30 cellular contexts compared by ENCODE assay signal in genomic region chr17:9368631-9369030, GRCh38.
"Had no signal": no experiment of that assay in that cellular context is flagged by ENCODE, and none has a peak within 500 bp of the region (broad histone marks: within the 10 kb centered on the region; RNA-seq: fewer than 3 reads in every experiment).

No MANE protein-coding gene starts in this region.

- H3K27ac Mint-ChIP-seq: activated CD4-positive, alpha-beta memory T cell treated with anti-CD3 and anti-CD28 coated beads, Interleukin-2, amount 10 ng/mL, durations not matched to agents 7 days and 5 days; activated CD4-positive, alpha-beta T cell treated with anti-CD3 and anti-CD28 coated beads, Interleukin-2, amount 10 ng/mL, durations not matched to agents 7 days and 5 days; activated naive CD4-positive, alpha-beta T cell treated with anti-CD3 and anti-CD28 coated beads, Interleukin-2, amount 50 U/mL, for 24 hours; activated naive CD8-positive, alpha-beta T cell treated with anti-CD3 and anti-CD28 coated beads, Interleukin-2, amount 50 U/mL, for 24 hours; activated T-helper 2 cell treated with anti-CD3 and anti-CD28 coated beads, Interferon-gamma antibody, Interleukin-2, Interleukin-4, amounts not matched to agents 10 μg/mL and 5 μg/mL and 100 μg/mL, durations not matched to agents 14 hours and 24 hours and 36 hours; memory B cell; naive thymus-derived CD4-positive, alpha-beta T cell; stimulated activated naive B cell treated with anti-CD40 and anti-IgM and Interleukin-4, amounts not matched to agents 10 μg/mL and 1 μg/mL and 100 μg/mL, for 72 hours; T-helper 1 cell treated with Interleukin-12 subunit alpha and Interleukin-12 subunit beta and Interleukin-4 antibody, amounts not matched to agents 30 μg/mL and 1 μg/mL, for 36 hours had no signal

- H3K9me3 Mint-ChIP-seq: activated CD4-positive, alpha-beta memory T cell treated with anti-CD3 and anti-CD28 coated beads, Interleukin-2, amount 10 ng/mL, durations not matched to agents 7 days and 5 days; activated CD4-positive, alpha-beta T cell treated with anti-CD3 and anti-CD28 coated beads, Interleukin-2, amount 10 ng/mL, durations not matched to agents 7 days and 5 days; activated naive CD4-positive, alpha-beta T cell treated with anti-CD3 and anti-CD28 coated beads, Interleukin-2, amount 50 U/mL, for 24 hours; activated naive CD8-positive, alpha-beta T cell treated with anti-CD3 and anti-CD28 coated beads, Interleukin-2, amount 50 U/mL, for 24 hours; activated T-helper 2 cell treated with anti-CD3 and anti-CD28 coated beads, Interferon-gamma antibody, Interleukin-2, Interleukin-4, amounts not matched to agents 10 μg/mL and 5 μg/mL and 100 μg/mL, durations not matched to agents 14 hours and 24 hours and 36 hours; memory B cell; naive thymus-derived CD4-positive, alpha-beta T cell; stimulated activated naive B cell treated with anti-CD40 and anti-IgM and Interleukin-4, amounts not matched to agents 10 μg/mL and 1 μg/mL and 100 μg/mL, for 72 hours; T-helper 1 cell treated with Interleukin-12 subunit alpha and Interleukin-12 subunit beta and Interleukin-4 antibody, amounts not matched to agents 30 μg/mL and 1 μg/mL, for 36 hours had no signal

- FAIRE-seq: kidney, pancreas had no signal

- H3K27ac ChIP-seq: cardiac muscle cell, coronary artery, dorsolateral prefrontal cortex, pancreas, suprapubic skin, tibial artery, upper lobe of right lung had no signal

- H3K27me3 ChIP-seq: cardiac muscle cell, dorsolateral prefrontal cortex, gastrocnemius medialis, pancreas, suprapubic skin, tibial artery, upper lobe of right lung had no signal

- H3K4me3 ChIP-seq: cardiac muscle cell, coronary artery, dorsolateral prefrontal cortex, gastrocnemius medialis, pancreas, suprapubic skin, tibial artery, upper lobe of right lung had no signal

- H3K4me1 Mint-ChIP-seq: activated CD4-positive, alpha-beta memory T cell treated with anti-CD3 and anti-CD28 coated beads, Interleukin-2, amount 10 ng/mL, durations not matched to agents 7 days and 5 days had no signal

- H3K36me3 ChIP-seq: cardiac muscle cell, gastrocnemius medialis, pancreas, suprapubic skin, tibial artery, upper lobe of right lung had no signal

- H3K9me3 ChIP-seq: gastrocnemius medialis, pancreas, suprapubic skin, tibial artery, upper lobe of right lung had no signal

- H3K4me3 Mint-ChIP-seq: activated CD4-positive, alpha-beta memory T cell treated with anti-CD3 and anti-CD28 coated beads, Interleukin-2, amount 10 ng/mL, durations not matched to agents 7 days and 5 days; activated CD4-positive, alpha-beta T cell treated with anti-CD3 and anti-CD28 coated beads, Interleukin-2, amount 10 ng/mL, durations not matched to agents 7 days and 5 days; activated naive CD4-positive, alpha-beta T cell treated with anti-CD3 and anti-CD28 coated beads, Interleukin-2, amount 50 U/mL, for 24 hours; activated naive CD8-positive, alpha-beta T cell treated with anti-CD3 and anti-CD28 coated beads, Interleukin-2, amount 50 U/mL, for 24 hours; memory B cell; naive thymus-derived CD4-positive, alpha-beta T cell; stimulated activated naive B cell treated with anti-CD40 and anti-IgM and Interleukin-4, amounts not matched to agents 10 μg/mL and 1 μg/mL and 100 μg/mL, for 72 hours; T-helper 1 cell treated with Interleukin-12 subunit alpha and Interleukin-12 subunit beta and Interleukin-4 antibody, amounts not matched to agents 30 μg/mL and 1 μg/mL, for 36 hours had no signal

- DNase-seq: activated CD4-positive, alpha-beta memory T cell treated with anti-CD3 and anti-CD28 coated beads, Interleukin-2, amount 10 ng/mL, durations not matched to agents 7 days and 5 days; activated CD4-positive, alpha-beta T cell treated with anti-CD3 and anti-CD28 coated beads for 1 hour; activated CD4-positive, alpha-beta T cell treated with anti-CD3 and anti-CD28 coated beads, Interleukin-2, amount 10 ng/mL, durations not matched to agents 7 days and 5 days; activated naive CD8-positive, alpha-beta T cell treated with anti-CD3 and anti-CD28 coated beads, Interleukin-2, amount 50 U/mL, for 24 hours; activated T-cell treated with anti-CD3 and anti-CD28 coated beads, Interleukin-2, amount 50 U/mL, for 48 hours; amygdala; dorsolateral prefrontal cortex; effector memory CD4-positive, alpha-beta T cell; erythroblast; gastrocnemius medialis; glutamatergic neuron; kidney; midbrain; naive thymus-derived CD4-positive, alpha-beta T cell; nucleus accumbens; pancreas; right cardiac atrium; stimulated activated CD4-positive, alpha-beta T cell treated with anti-CD3 and anti-CD28 coated beads, Interleukin-15, amount 100 ng/mL, for 24 hours; stimulated activated CD4-positive, alpha-beta T cell treated with anti-CD3 and anti-CD28 coated beads, Interleukin-2, amount 100 ng/mL, for 24 hours; stimulated activated naive B cell treated with anti-CD40 and anti-IgM and Interleukin-4, amounts not matched to agents 10 μg/mL and 1 μg/mL and 100 μg/mL, for 72 hours; T1000; tibial artery; upper lobe of right lung had no signal

- ATAC-seq: activated naive CD8-positive, alpha-beta T cell treated with anti-CD3 and anti-CD28 coated beads, Interleukin-2, amount 50 U/mL, for 24 hours; gastrocnemius medialis; naive thymus-derived CD4-positive, alpha-beta T cell; pancreas; right cardiac atrium; stimulated activated naive B cell treated with anti-CD40 and anti-IgM and Interleukin-4, amounts not matched to agents 10 μg/mL and 1 μg/mL and 100 μg/mL, for 72 hours; upper lobe of right lung had no signal

- H3K4me1 ChIP-seq: pancreas had no signal

- H3K27me3 Mint-ChIP-seq: activated CD4-positive, alpha-beta memory T cell treated with anti-CD3 and anti-CD28 coated beads, Interleukin-2, amount 10 ng/mL, durations not matched to agents 7 days and 5 days; activated CD4-positive, alpha-beta T cell treated with anti-CD3 and anti-CD28 coated beads, Interleukin-2, amount 10 ng/mL, durations not matched to agents 7 days and 5 days; activated naive CD4-positive, alpha-beta T cell treated with anti-CD3 and anti-CD28 coated beads, Interleukin-2, amount 50 U/mL, for 24 hours; memory B cell; naive thymus-derived CD4-positive, alpha-beta T cell; stimulated activated naive B cell treated with anti-CD40 and anti-IgM and Interleukin-4, amounts not matched to agents 10 μg/mL and 1 μg/mL and 100 μg/mL, for 72 hours had no signal
